1 cellular context compared by ENCODE assay signal in the genomic region with DNA sequence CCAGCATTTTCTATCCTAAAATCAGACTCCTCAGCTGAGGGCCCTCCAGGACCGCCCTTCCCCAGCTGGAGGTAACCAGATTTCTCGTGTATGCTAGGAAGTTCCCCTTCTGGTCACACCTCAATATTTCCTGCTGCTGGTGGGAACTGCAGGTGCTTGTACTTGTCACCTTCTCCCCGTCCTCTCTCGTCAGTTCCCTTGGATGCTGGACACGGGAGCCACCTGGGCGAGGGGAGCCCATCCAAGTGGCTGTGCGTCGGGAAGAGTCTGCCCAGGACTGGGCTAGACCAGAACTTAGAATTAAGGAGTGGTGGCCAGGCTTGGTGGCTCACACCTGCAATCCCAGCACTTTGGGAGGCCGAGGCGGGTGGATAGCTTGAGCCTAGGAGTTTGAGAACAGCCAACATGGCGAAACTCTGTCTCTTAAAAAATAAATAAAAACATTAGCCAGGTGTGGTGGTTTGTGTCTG.
TF ChIP-seq lines count a peak whose summit lies in the region.

No MANE protein-coding gene starts in this region.

TF ChIP-seq in HCT116, 20 proteins besides CTCF, POLR2A, EP300 and RAD21 (continued from another document):
- no peak for TF ChIP-seq EZH2phosphoT487 (IDR thresholded peaks at IDR 0.05; ENCODE audit: borderline replicate concordance)
TF ChIP-seq in HCT116: peak in this region for 0.
